ENCODE assay signal across 16 cellular contexts in the genomic region with DNA sequence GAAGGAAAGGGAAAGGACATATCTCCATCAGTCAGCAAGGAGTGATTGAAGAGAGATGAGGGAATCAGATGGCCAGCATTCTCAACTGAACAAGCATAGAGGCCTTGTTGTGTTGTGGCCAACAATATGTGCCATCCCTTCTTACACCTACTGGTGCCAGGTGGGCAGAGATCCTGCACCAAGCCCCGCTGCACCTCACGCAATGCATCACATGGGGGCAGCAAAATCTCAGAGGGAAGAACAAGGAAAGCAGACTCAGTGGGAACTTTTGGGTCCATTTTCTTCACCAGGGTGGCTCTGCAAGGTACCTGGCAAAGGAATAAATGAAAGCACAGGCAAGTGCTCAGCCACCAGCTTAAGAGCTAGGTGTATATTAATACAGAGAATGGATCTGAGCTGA. TPM values are rescaled to one million over a fixed set of nuclear protein-coding genes. Genes with fewer than 3 reads are reported as not detected.
DNase-seq lines count a peak whose midpoint lies in the region; ATAC-seq, FAIRE-seq and TF ChIP-seq lines count a peak whose summit lies in the region.
"Had no signal": no experiment of that assay in that cellular context is flagged by ENCODE, and none has a peak within 500 bp of the region (broad histone marks: within the 10 kb centered on the region; RNA-seq: fewer than 3 reads in every experiment).

No MANE protein-coding gene starts in this region.

- H3K27me3 ChIP-seq in WERI-Rb-1 (ENCODE audit: insufficient read depth, low read depth, severe bottlenecking) (no peaks in the 10 kb centered on the region), HepG2 (ENCODE audit: control insufficient read depth in 1 of 2, insufficient read depth in 2 of 2, low read length in 2 of 2) (0 out of 5 replicates have a peak, but pooled peaks cover 0 to 2% of the 10 kb centered on the region in 2 experiments), smooth muscle cell (ENCODE audit: low read depth) (peaks cover 5% of the 10 kb centered on the region)
- H3K27me3 ChIP-seq: esophagus muscularis mucosa, right atrium auricular region had no signal

- intact Hi-C loops in HepG2 (cut with micrococcal nuclease; ENCODE audit: unreplicated experiment), result no loop called here

- peak; percentile 34 for FAIRE-seq in HepG2 (lab: Jason Lieb, UNC)
- FAIRE-seq: islet of Langerhans had no signal

- in situ Hi-C loops in HepG2 (cut with HindIII; ENCODE audit: extremely low pct_ligation_motif_present, low pct_unique_long_range_greater_than_20kb), result no loop called here

- H3K9ac ChIP-seq in HepG2 (ENCODE audit: insufficient read depth, low read depth, low read length) (no peak overlapping the region), smooth muscle cell (ENCODE audit: low read depth) (no peak overlapping the region)

- CTCF ChIA-PET in HepG2 (lab: Yijun Ruan, JAX; ENCODE audit: low intra/inter-chr PET ratio, low total read pairs), result no interaction called here

- POLR2A ChIA-PET in HepG2 (lab: Yijun Ruan, JAX), result no interaction called here

- 0 out of 2 replicates have a peak, but pooled peaks cover 7% of the 10 kb centered on the region for H3K4me1 ChIP-seq in HepG2 (ENCODE audit: insufficient read depth, low read length)
- H3K4me1 ChIP-seq in smooth muscle cell (ENCODE audit: low read depth), result no peaks in the 10 kb centered on the region
- H3K4me1 ChIP-seq: esophagus muscularis mucosa had no signal

- H3K4me3 ChIP-seq in HFF-Myc (replicated peaks; ENCODE audit: low read depth, low read length), result no peak overlapping the region
- no peak overlapping the region for H3K4me3 ChIP-seq in WERI-Rb-1 (ENCODE audit: low read depth, low read length)
- H3K4me3 ChIP-seq in HepG2 (replicated peaks in 1 of 3; ENCODE audit: insufficient read depth in 1 of 3, low read depth in 2 of 3, low read length in 3 of 3), result no peak overlapping the region
- no peak overlapping the region for H3K4me3 ChIP-seq in smooth muscle cell
- H3K4me3 ChIP-seq: esophagus muscularis mucosa, right atrium auricular region had no signal

- no peaks in the 10 kb centered on the region for H3K79me2 ChIP-seq in HepG2 (ENCODE audit: insufficient read depth, low read length)
- no peaks in the 10 kb centered on the region for H3K79me2 ChIP-seq in smooth muscle cell (ENCODE audit: low read depth)

- H2AFZ ChIP-seq in HepG2 (ENCODE audit: low read length), result no peak overlapping the region
- H2AFZ ChIP-seq in smooth muscle cell (ENCODE audit: low read depth), result no peak overlapping the region

- 0% methylated on average over 2 of the region's 2 CpGs for WGBS in HepG2 (ENCODE audit: low lambda C conversion rate)
- WGBS in smooth muscle cell (ENCODE audit: low lambda C conversion rate), result 56% methylated on average over 2 of the region's 2 CpGs

- peak; percentile 71 for ATAC-seq in HepG2
- ATAC-seq: activated CD8-positive, alpha-beta T cell treated with anti-CD3 and anti-CD28 coated beads, Interleukin-2, amount 10 ng/mL, durations not matched to agents 7 days and 5 days had no signal

- peak; percentile 18 for TF ChIP-seq CTCF in HFF-Myc (IDR thresholded peaks at IDR 0.05; ENCODE audit: low read depth, low read length, missing control alignments)
- peak; percentile 58 for TF ChIP-seq CTCF in WERI-Rb-1 (IDR thresholded peaks at IDR 0.05; ENCODE audit: low read depth, low read length)
- peak; percentile 43 for TF ChIP-seq CTCF in HepG2 (CRISPR knock-in tag; IDR thresholded peaks at IDR 0.05)
- TF ChIP-seq CTCF in smooth muscle cell (IDR thresholded peaks at IDR 0.05; ENCODE audit: borderline replicate concordance, insufficient read depth, poor library complexity, severe bottlenecking), result no peak

- H3K9me3 ChIP-seq in WERI-Rb-1 (ENCODE audit: severe bottlenecking), result no peaks in the 10 kb centered on the region
- H3K9me3 ChIP-seq in HepG2 (ENCODE audit: low read length), result no peaks in the 10 kb centered on the region
- H3K9me3 ChIP-seq in smooth muscle cell (replicated peaks; ENCODE audit: low read depth), result no peaks in the 10 kb centered on the region
- H3K9me3 ChIP-seq: esophagus muscularis mucosa, right atrium auricular region had no signal

- no peaks in the 10 kb centered on the region for H4K20me1 ChIP-seq in HepG2 (ENCODE audit: insufficient read depth, low read length)
- H4K20me1 ChIP-seq in smooth muscle cell (ENCODE audit: low read depth), result no peaks in the 10 kb centered on the region

- H3K4me2 ChIP-seq in HepG2 (ENCODE audit: low read depth, low read length) (no peak overlapping the region), smooth muscle cell (no peak overlapping the region)

- H3K27ac ChIP-seq in WERI-Rb-1 (no peak overlapping the region), HepG2 (ENCODE audit: extremely low read length, insufficient read depth, low read length) (no peak overlapping the region), smooth muscle cell (ENCODE audit: low read depth) (no peak overlapping the region)
- H3K27ac ChIP-seq: esophagus muscularis mucosa, right atrium auricular region had no signal

- TF ChIP-seq EP300 in HepG2 (IDR thresholded peaks at IDR 0.05; ENCODE audit: low read depth in 2 of 2, low read length in 2 of 2), result no peak
- TF ChIP-seq EP300 in HepG2 (CRISPR knock-in tag; IDR thresholded peaks at IDR 0.05; ENCODE audit: borderline replicate concordance), result no peak

- H3F3A ChIP-seq in smooth muscle cell (ENCODE audit: low read depth), result no peaks in the 10 kb centered on the region

- no peaks in the 10 kb centered on the region for H3K36me3 ChIP-seq in WERI-Rb-1
- H3K36me3 ChIP-seq in HepG2 (replicated peaks in 1 of 2; ENCODE audit: control insufficient read depth in 1 of 2, insufficient read depth in 2 of 2, low read length in 2 of 2), result no peaks in the 10 kb centered on the region
- H3K36me3 ChIP-seq in smooth muscle cell (ENCODE audit: low read depth), result no peaks in the 10 kb centered on the region
- H3K36me3 ChIP-seq: esophagus muscularis mucosa, right atrium auricular region had no signal

- no peak for TF ChIP-seq RAD21 in HepG2 (CRISPR knock-in tag; IDR thresholded peaks at IDR 0.05)

- BruUV-seq in HepG2 (replicated peaks; lab: Mats Ljungman, UMichigan), result no TSS peak

- TF ChIP-seq POLR2A in HepG2 (IDR thresholded peaks at IDR 0.05; ENCODE audit: insufficient read depth in 1 of 2, low read depth in 2 of 2, low read length in 2 of 2), result no peak

- peak; percentile 20 for DNase-seq in Daoy (ENCODE audit: low read depth)
- no peak for DNase-seq in HFF-Myc (ENCODE audit: extremely low read depth, low read depth)
- peak; percentile 35 for DNase-seq in WERI-Rb-1
- no peak for DNase-seq in HepG2 (ENCODE audit: low spot score)
- no peak for DNase-seq in effector CD8-positive, alpha-beta T cell (lab: John Stamatoyannopoulos, UW)
- no peak for DNase-seq in smooth muscle cell (lab: John Stamatoyannopoulos, UW; ENCODE audit: unreplicated experiment)
- no peak for DNase-seq in islet precursor cell
- DNase-seq in HuH-7.5 (ENCODE audit: low spot score), result no peak
- DNase-seq: activated CD8-positive, alpha-beta T cell treated with anti-CD3 and anti-CD28 coated beads, Interleukin-2, amount 10 ng/mL, durations not matched to agents 7 days and 5 days; caudate nucleus had no signal

RNA-seq across cellular contexts. Expression of a gene that starts 33.2 kb away (rescaled TPM):
- not detected in 2 replicates for total RNA-seq in Daoy (2014; rRNA removed; shearing (Covaris generic))
- total RNA-seq in HepG2 (2016; rRNA removed; fragmentation: Illumina TruSeq; extraction: Trizol) (not detected in 2 replicates), smooth muscle cell (not detected in 2 replicates)
- not detected in 2 replicates for total RNA-seq in HepG2 (2016; cell fraction: cytosol; rRNA removed; fragmentation: Illumina TruSeq; extraction: Trizol; ENCODE audit: low read depth)
- not detected in 2 replicates for total RNA-seq in HepG2 (2016; cell fraction: insoluble cytoplasmic fraction; rRNA removed; fragmentation: Illumina TruSeq; extraction: Trizol)
- not detected in 2 replicates for total RNA-seq in HepG2 (2016; cell fraction: membrane; rRNA removed; fragmentation: Illumina TruSeq; extraction: Trizol)
- not detected in 2 replicates for total RNA-seq in HepG2 (2016; cell fraction: nucleus; rRNA removed; fragmentation: Illumina TruSeq; extraction: Trizol)
- polyA plus RNA-seq in HepG2 (2011; rRNA removed) (0.04 and 0.20 TPM in 2 replicates), smooth muscle cell (not detected in 2 replicates)
- polyA plus RNA-seq in HepG2 (2011; cell fraction: cytosol; rRNA removed), result not detected in 2 replicates
- polyA plus RNA-seq in HepG2 (2011; cell fraction: nucleus; rRNA removed), result 0.23 TPM in 1 of 2 replicates, not detected in the other
- not detected in 2 replicates for polyA plus RNA-seq in HepG2 (2012)
- polyA plus RNA-seq in HepG2 (2016; cell fraction: cytosol; fragmentation: Illumina TruSeq; extraction: Trizol; ENCODE audit: low read depth), result not detected in 2 replicates
- not detected in 2 replicates for polyA plus RNA-seq in HepG2 (2016; cell fraction: insoluble cytoplasmic fraction; fragmentation: Illumina TruSeq; extraction: Trizol; ENCODE audit: low read depth)
- not detected in 2 replicates for polyA plus RNA-seq in HepG2 (2016; cell fraction: membrane; fragmentation: Illumina TruSeq; extraction: Trizol; ENCODE audit: low read depth)
- polyA plus RNA-seq in HepG2 (2016; cell fraction: nucleus; fragmentation: Illumina TruSeq; extraction: Trizol; ENCODE audit: insufficient read depth, low read depth), result not detected in 2 replicates
- polyA minus RNA-seq in HepG2 (2011; rRNA and poly(A)+ RNA removed; ENCODE audit: low replicate concordance), result not detected in 2 replicates
- polyA minus RNA-seq in HepG2 (2011; cell fraction: cytosol; rRNA and poly(A)+ RNA removed), result not detected in 2 replicates
- polyA minus RNA-seq in HepG2 (2011; cell fraction: nucleus; rRNA and poly(A)+ RNA removed), result 0.39 TPM in 1 of 2 replicates, not detected in the other
- total RNA-seq: activated CD8-positive, alpha-beta T cell treated with anti-CD3 and anti-CD28 coated beads, Interleukin-2, amount 10 ng/mL, durations not matched to agents 7 days and 5 days; esophagus muscularis mucosa; right atrium auricular region; T-helper 2 cell treated with Interferon-gamma antibody and Interleukin-4, amounts not matched to agents 100 ng/mL and 5 ng/mL, for 36 hours had no signal
- polyA plus RNA-seq: CD14-positive monocyte had no signal

RNA-seq across cellular contexts. Expression of a gene that starts 58.9 kb away (rescaled TPM):
- total RNA-seq in Daoy (2014; rRNA removed; shearing (Covaris generic)), result not detected in 2 replicates
- not detected in 2 replicates for total RNA-seq in HepG2 (2016; rRNA removed; fragmentation: Illumina TruSeq; extraction: Trizol)
- total RNA-seq in HepG2 (2016; cell fraction: cytosol; rRNA removed; fragmentation: Illumina TruSeq; extraction: Trizol; ENCODE audit: low read depth), result not detected in 2 replicates
- not detected in 2 replicates for total RNA-seq in HepG2 (2016; cell fraction: insoluble cytoplasmic fraction; rRNA removed; fragmentation: Illumina TruSeq; extraction: Trizol)
- total RNA-seq in HepG2 (2016; cell fraction: membrane; rRNA removed; fragmentation: Illumina TruSeq; extraction: Trizol), result not detected in 2 replicates
- total RNA-seq in HepG2 (2016; cell fraction: nucleus; rRNA removed; fragmentation: Illumina TruSeq; extraction: Trizol), result not detected in 2 replicates
- not detected in 2 replicates for polyA plus RNA-seq in HepG2 (2011; rRNA removed)
- not detected in 2 replicates for polyA plus RNA-seq in HepG2 (2011; cell fraction: cytosol; rRNA removed)
- not detected in 2 replicates for polyA plus RNA-seq in HepG2 (2011; cell fraction: nucleus; rRNA removed)
- polyA plus RNA-seq in HepG2 (2012), result not detected in 2 replicates
- polyA plus RNA-seq in HepG2 (2016; cell fraction: cytosol; fragmentation: Illumina TruSeq; extraction: Trizol; ENCODE audit: low read depth), result not detected in 2 replicates
- polyA plus RNA-seq in HepG2 (2016; cell fraction: insoluble cytoplasmic fraction; fragmentation: Illumina TruSeq; extraction: Trizol; ENCODE audit: low read depth), result not detected in 2 replicates
- polyA plus RNA-seq in HepG2 (2016; cell fraction: membrane; fragmentation: Illumina TruSeq; extraction: Trizol; ENCODE audit: low read depth), result not detected in 2 replicates
- polyA plus RNA-seq in HepG2 (2016; cell fraction: nucleus; fragmentation: Illumina TruSeq; extraction: Trizol; ENCODE audit: insufficient read depth, low read depth), result not detected in 2 replicates
- not detected in 2 replicates for polyA minus RNA-seq in HepG2 (2011; rRNA and poly(A)+ RNA removed; ENCODE audit: low replicate concordance)
- not detected in 2 replicates for polyA minus RNA-seq in HepG2 (2011; cell fraction: cytosol; rRNA and poly(A)+ RNA removed)
- not detected in 2 replicates for polyA minus RNA-seq in HepG2 (2011; cell fraction: nucleus; rRNA and poly(A)+ RNA removed)
- total RNA-seq in smooth muscle cell, result 1.7 and 2.9 TPM in 2 replicates
- polyA plus RNA-seq in smooth muscle cell, result 1.8 and 4.8 TPM in 2 replicates
- total RNA-seq: activated CD8-positive, alpha-beta T cell treated with anti-CD3 and anti-CD28 coated beads, Interleukin-2, amount 10 ng/mL, durations not matched to agents 7 days and 5 days; esophagus muscularis mucosa; right atrium auricular region; RPMI7951; T-helper 2 cell treated with Interferon-gamma antibody and Interleukin-4, amounts not matched to agents 100 ng/mL and 5 ng/mL, for 36 hours had no signal
- polyA plus RNA-seq: CD14-positive monocyte had no signal

Comparison
In these comparisons a context has a peak if more than half of its experiments do, and no peak if none do; other contexts are left out.
1. DNase-seq: peak in Daoy (single experiment) and WERI-Rb-1 (single experiment); none in HFF-Myc (single experiment), HepG2 (single experiment), effector CD8-positive, alpha-beta T cell (single experiment), smooth muscle cell (single experiment), islet precursor cell (single experiment) and HuH-7.5 (single experiment).